8 cellular contexts compared by ENCODE assay signal in genomic region chr6:31614674-31615578, GRCh38. TPM values are rescaled to one million over a fixed set of nuclear protein-coding genes. Genes with fewer than 3 reads are reported as not detected.
DNase-seq lines count a peak whose midpoint lies in the region; ATAC-seq and TF ChIP-seq lines count a peak whose summit lies in the region.

Gene AIF1 (plus strand): TSS chr6:31615234. CDS start chr6:31615330, 96 bp downstream.

- ATAC-seq in left cardiac atrium (peak in 1 of 2 donors; percentile 42), psoas muscle (no peak), HG03342 (IDR thresholded peaks at IDR 0.05; ENCODE audit: unreplicated experiment) (no peak), GM18520 (IDR thresholded peaks at IDR 0.05; ENCODE audit: unreplicated experiment) (no peak)

- intact Hi-C loops in left cardiac atrium (cut with DNase I) (no loop called here), psoas muscle (cut with DNase I) (loop anchor here in 1 of 2 donors (5.0 kb wide), 1 partner anchor 68 kb away; the partner anchor contains the start of genes ATP6V1G2 and NFKBIL1)

- WGBS in psoas muscle, 3 donors, result 61 to 74% (median 63%) methylated on average over 7 of the region's 7 CpGs

- TF ChIP-seq CTCF in GM06990 (IDR thresholded peaks at IDR 0.05; ENCODE audit: insufficient read depth, low read length, poor library complexity, severe bottlenecking) (no peak), psoas muscle (IDR thresholded peaks at IDR 0.05) (no peak)

- H3K4me1 ChIP-seq in psoas muscle, result no peaks in the 10 kb centered on the region

- H3K36me3 ChIP-seq in GM06990 (ENCODE audit: control insufficient read depth, insufficient read depth, low read length) (no peaks in the 10 kb centered on the region), psoas muscle (ENCODE audit: insufficient read depth in 1 of 2, low read depth in 1 of 2) (no peaks in the 10 kb centered on the region)

- no peak within 1 kb of the TSS for H3K27ac ChIP-seq in psoas muscle

- DNase-seq in GM06990 (ENCODE audit: extremely low read depth, insufficient read length) (no peak), SKM-1 treated with dmso at 0.1 percent for 144 hours (lab: John Stamatoyannopoulos, UW; ENCODE audit: unreplicated experiment) (peak; percentile 64), left cardiac atrium (no peak), psoas muscle (no peak), HK-2 (ENCODE audit: unreplicated experiment) (no peak), amniotic stem cell (lab: John Stamatoyannopoulos, UW) (no peak)

- peak within 1 kb of the TSS; percentile 47 for H3K4me3 ChIP-seq in GM06990 (replicated peaks; ENCODE audit: low read depth, low read length)
- peak within 1 kb of the TSS; percentile 32 for H3K4me3 ChIP-seq in psoas muscle

- H3K27me3 ChIP-seq in GM06990 (replicated peaks; ENCODE audit: control insufficient read depth, insufficient read depth, low read length) (no peaks in the 10 kb centered on the region), psoas muscle (ENCODE audit: insufficient read depth in 3 of 3, low read length in 2 of 3) (no peaks in the 10 kb centered on the region)

- no peaks in the 10 kb centered on the region for H3K9me3 ChIP-seq in psoas muscle

RNA-seq across cellular contexts. Expression of gene AIF1, which starts in this region (rescaled TPM):
- total RNA-seq in left cardiac atrium, result 10 to 100 TPM; 17.0 to 37.4 TPM
- total RNA-seq in psoas muscle, result 1 to 10 TPM; 2.6 to 9.5 (median 4.6) TPM
- polyA plus RNA-seq in psoas muscle, result 10 to 100 TPM in 1 of 3 donors, 1 to 10 TPM in 2; 4.9 to 11.3 (median 5.7) TPM
